In genomic region chr3:185585862-185586643, GRCh38 we compare ENCODE assay signal across 8 cellular contexts. TPM values are rescaled to one million over a fixed set of nuclear protein-coding genes. Genes with fewer than 3 reads are reported as not detected.
A peak's percentile ranks its signal among the peaks of the same experiment; 100 is the strongest.
DNase-seq lines count a peak whose midpoint lies in the region; ATAC-seq and TF ChIP-seq lines count a peak whose summit lies in the region.

Gene SENP2 (plus strand): TSS chr3:185586295. CDS start chr3:185586414, 119 bp downstream.

- no peaks in the 10 kb centered on the region for H3K9me3 Mint-ChIP-seq in activated T-helper 17 cell treated with anti-CD3 and anti-CD28 coated beads, Interleukin-2, amount 50 U/mL, for 72 hours
- H3K9me3 Mint-ChIP-seq in naive B cell = no peaks in the 10 kb centered on the region
- no peaks in the 10 kb centered on the region for H3K9me3 Mint-ChIP-seq in stimulated activated memory B cell treated with anti-CD40 and anti-IgM and Interleukin-4, amounts not matched to agents 10 μg/mL and 1 μg/mL and 100 μg/mL, for 72 hours

- peaks cover 17% of the 10 kb centered on the region for H3K36me3 Mint-ChIP-seq in activated T-helper 17 cell treated with anti-CD3 and anti-CD28 coated beads, Interleukin-2, amount 50 U/mL, for 72 hours (ENCODE audit: low read depth)
- H3K36me3 Mint-ChIP-seq in naive B cell = no peaks in the 10 kb centered on the region
- H3K36me3 Mint-ChIP-seq in stimulated activated memory B cell treated with anti-CD40 and anti-IgM and Interleukin-4, amounts not matched to agents 10 μg/mL and 1 μg/mL and 100 μg/mL, for 72 hours = no peaks in the 10 kb centered on the region

- H3K4me1 Mint-ChIP-seq in activated T-helper 17 cell treated with anti-CD3 and anti-CD28 coated beads, Interleukin-2, amount 50 U/mL, for 72 hours = peaks cover 14% of the 10 kb centered on the region
- peaks cover 22 to 45% (median 31%) of the 10 kb centered on the region in 3 donors for H3K4me1 Mint-ChIP-seq in naive B cell
- peaks cover 25% of the 10 kb centered on the region for H3K4me1 Mint-ChIP-seq in stimulated activated memory B cell treated with anti-CD40 and anti-IgM and Interleukin-4, amounts not matched to agents 10 μg/mL and 1 μg/mL and 100 μg/mL, for 72 hours

- peak; percentile 98 for ATAC-seq in activated T-helper 17 cell treated with anti-CD3 and anti-CD28 coated beads, Interleukin-2, amount 50 U/mL, for 72 hours (replicated peaks)
- peak; percentile 88 to 90 for ATAC-seq in naive B cell (ENCODE audit: low read depth in 2 of 2)
- peak; percentile 99 for ATAC-seq in stimulated activated memory B cell treated with anti-CD40 and anti-IgM and Interleukin-4, amounts not matched to agents 10 μg/mL and 1 μg/mL and 100 μg/mL, for 72 hours

- POLR2A ChIA-PET in RWPE1 (lab: Yijun Ruan, JAX; ENCODE audit: low non-redundant PET) = interaction anchor here (0.6 to 1.7 kb wide), 4 partner anchors 19 to 1031 kb away, joined by 3 to 5 read pairs (median 3); partner anchors contain the start of gene TMEM41A

- CTCF ChIA-PET in RWPE1 (lab: Yijun Ruan, JAX) = interaction anchor here (0.5 to 1.2 kb wide), 6 partner anchors 11 to 440 kb away, joined by 3 to 9 read pairs (median 4); no protein-coding TSS in a partner anchor

- H3K27ac ChIP-seq in RWPE1 = peak within 1 kb of the TSS; percentile 82

- H3K4me3 ChIP-seq in LNCaP clone FGC (ENCODE audit: low read depth, low read length) = peak within 1 kb of the TSS; percentile 96

- TF ChIP-seq CTCF in LNCaP clone FGC (IDR thresholded peaks at IDR 0.05; ENCODE audit: control insufficient read depth, extremely low read depth, insufficient read depth) = no peak
- TF ChIP-seq CTCF in RWPE1 (conservative IDR thresholded peaks at IDR 0.05; ENCODE audit: low read depth) = no peak

- H3K27ac Mint-ChIP-seq in activated T-helper 17 cell treated with anti-CD3 and anti-CD28 coated beads, Interleukin-2, amount 50 U/mL, for 72 hours = peak within 1 kb of the TSS; percentile 98
- H3K27ac Mint-ChIP-seq in naive B cell = peak within 1 kb of the TSS; percentile 70 to 99 (median 97)
- peak within 1 kb of the TSS; percentile 75 for H3K27ac Mint-ChIP-seq in stimulated activated memory B cell treated with anti-CD40 and anti-IgM and Interleukin-4, amounts not matched to agents 10 μg/mL and 1 μg/mL and 100 μg/mL, for 72 hours

- H3K27me3 Mint-ChIP-seq in activated T-helper 17 cell treated with anti-CD3 and anti-CD28 coated beads, Interleukin-2, amount 50 U/mL, for 72 hours = no peaks in the 10 kb centered on the region
- H3K27me3 Mint-ChIP-seq in naive B cell = no peaks in the 10 kb centered on the region
- no peaks in the 10 kb centered on the region for H3K27me3 Mint-ChIP-seq in stimulated activated memory B cell treated with anti-CD40 and anti-IgM and Interleukin-4, amounts not matched to agents 10 μg/mL and 1 μg/mL and 100 μg/mL, for 72 hours

- DNase-seq in Daoy (ENCODE audit: low read depth) (peak; percentile 99), GOT3 (lab: John Stamatoyannopoulos, UW) (peak; percentile 99), LNCaP clone FGC (ENCODE audit: low read depth) (peak; percentile 99), RWPE1 (ENCODE audit: low spot score) (peak; percentile 98), fibroblast of gingiva (ENCODE audit: low read depth) (peak; percentile 98), naive B cell (peak; percentile 100)

- peak within 1 kb of the TSS; percentile 93 for H3K4me3 Mint-ChIP-seq in activated T-helper 17 cell treated with anti-CD3 and anti-CD28 coated beads, Interleukin-2, amount 50 U/mL, for 72 hours
- peak within 1 kb of the TSS; percentile 84 to 96 (median 91) for H3K4me3 Mint-ChIP-seq in naive B cell
- H3K4me3 Mint-ChIP-seq in stimulated activated memory B cell treated with anti-CD40 and anti-IgM and Interleukin-4, amounts not matched to agents 10 μg/mL and 1 μg/mL and 100 μg/mL, for 72 hours = peak within 1 kb of the TSS; percentile 78

RNA-seq across cellular contexts. Expression of gene SENP2, which starts in this region (rescaled TPM):
- total RNA-seq in Daoy (2014; rRNA removed; shearing (Covaris generic)) = 33.1 and 35.0 TPM in 2 replicates
- 10 to 100 TPM; 31.2 to 42.4 TPM for total RNA-seq in activated T-helper 17 cell treated with anti-CD3 and anti-CD28 coated beads, Interleukin-2, amount 50 U/mL, for 72 hours
- 10 to 100 TPM; 19.7 to 36.7 (median 28.0) TPM for polyA plus RNA-seq in naive B cell (ENCODE audit: low read depth in 6 of 6)

Comparison
In these comparisons a context has a peak if more than half of its experiments do, and no peak if none do; other contexts are left out.
1. Peak in every context shown above with its lines: DNase-seq, ATAC-seq, H3K4me3 ChIP-seq and H3K27ac ChIP-seq.